In the genomic region with DNA sequence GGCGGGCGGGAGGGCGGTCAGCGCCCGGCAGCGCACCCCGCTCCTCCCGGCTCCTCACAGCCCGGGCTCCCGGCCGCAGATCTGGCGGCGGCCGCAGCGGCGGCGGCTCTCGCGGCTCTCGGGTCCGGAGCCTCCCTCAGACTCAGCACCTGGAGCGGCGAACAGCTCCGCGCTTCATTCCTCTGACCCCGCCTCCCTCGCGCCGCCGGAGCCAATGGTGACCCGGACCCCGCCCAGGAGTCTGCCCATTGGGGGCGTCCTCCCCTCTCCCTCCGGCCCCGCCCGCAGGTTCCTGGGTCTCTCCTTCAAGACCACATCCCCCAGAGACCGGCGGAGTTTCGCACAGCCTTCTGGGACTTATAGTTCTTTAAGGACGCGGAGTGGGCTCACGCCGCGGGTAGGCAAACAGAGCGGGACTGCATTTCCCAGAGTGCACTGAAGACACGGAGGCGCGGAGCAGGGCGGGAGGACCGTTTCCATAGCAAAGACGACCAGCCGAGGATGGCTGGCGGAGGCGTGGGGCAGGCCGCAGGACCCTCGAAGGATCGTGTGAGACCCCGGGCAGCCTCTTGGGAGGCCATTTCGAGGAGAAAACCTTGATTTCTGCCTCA, we compare ENCODE assay signal across 8 cellular contexts. TPM values are rescaled to one million over a fixed set of nuclear protein-coding genes. Genes with fewer than 3 reads are reported as not detected.
DNase-seq lines count a peak whose midpoint lies in the region; ATAC-seq lines count a peak whose summit lies in the region.

A gene (minus strand): TSS at position 149 of the 611 bp plus-strand sequence. CDS start 76,327 bp downstream, outside the sequence.

- DNase-seq in Ammon's horn (ENCODE audit: low spot score), result peak; percentile 99
- DNase-seq in NCI-H526 treated with DMSO at 0.1 percent for 48 hours (lab: John Stamatoyannopoulos, UW), result peak; percentile 93
- peak; percentile 93 to 98 for DNase-seq in activated CD4-positive, alpha-beta T cell treated with anti-CD3 and anti-CD28 coated beads, Interleukin-2, amount 50 U/mL, for 24 hours (ENCODE audit: low read depth in 1 of 2, low spot score in 1 of 2)
- DNase-seq in dermis blood vessel endothelial cell, result peak; percentile 99
- DNase-seq in left kidney (ENCODE audit: low read depth, low spot score), result peak; percentile 100
- DNase-seq in stimulated activated CD4-positive, alpha-beta T cell treated with anti-CD3 and anti-CD28 coated beads, Interleukin-1b, Interleukin-23, amount 100 ng/mL, for 24 hours (ENCODE audit: low read depth in 4 of 4, low spot score in 1 of 4), result peak; percentile 89 to 98 (median 96)

- ATAC-seq in GM19351 (IDR thresholded peaks at IDR 0.05; ENCODE audit: unreplicated experiment), result peak; percentile 89
- ATAC-seq in HG03460 (IDR thresholded peaks at IDR 0.05; ENCODE audit: unreplicated experiment), result peak; percentile 84

RNA-seq across cellular contexts. Expression of the gene that starts here (rescaled TPM):
- 0.14 and 0.17 TPM in 2 replicates for total RNA-seq in dermis blood vessel endothelial cell

Comparison
In these comparisons a context has a peak if more than half of its experiments do, and no peak if none do; other contexts are left out.
1. Peak in every context shown above with its lines: DNase-seq and ATAC-seq.
2. Peak in DNase-seq in dermis blood vessel endothelial cell; RNA of the gene not detected or under 1 TPM.